Comparison of ENCODE assay signal across 13 cellular contexts in genomic region chr7:38339953-38340819, GRCh38.
A peak's percentile ranks its signal among the peaks of the same experiment; 100 is the strongest.
DNase-seq lines count a peak whose midpoint lies in the region; ATAC-seq lines count a peak whose summit lies in the region.
"Had no signal": no experiment of that assay in that cellular context is flagged by ENCODE, and none has a peak within 500 bp of the region (broad histone marks: within the 10 kb centered on the region; RNA-seq: fewer than 3 reads in every experiment).

No MANE protein-coding gene starts in this region.

- H3K36me3 ChIP-seq in naive thymus-derived CD4-positive, alpha-beta T cell (ENCODE audit: control insufficient read depth in 2 of 3, insufficient read depth in 3 of 3, low read length in 3 of 3): no peaks in the 10 kb centered on the region
- H3K36me3 ChIP-seq: MG63, suprapubic skin had no signal

- peaks cover 63% of the 10 kb centered on the region for H3K4me1 Mint-ChIP-seq in activated naive CD4-positive, alpha-beta T cell treated with anti-CD3 and anti-CD28 coated beads, Interleukin-2, amount 50 U/mL, for 24 hours
- peaks cover 58% of the 10 kb centered on the region for H3K4me1 Mint-ChIP-seq in activated CD8-positive, alpha-beta T cell treated with anti-CD3 and anti-CD28 coated beads, Interleukin-2, amount 10 ng/mL, durations not matched to agents 7 days and 5 days (ENCODE audit: low read depth)
- peaks cover 28 to 69% (median 52%) of the 10 kb centered on the region in 7 donors for H3K4me1 Mint-ChIP-seq in naive thymus-derived CD4-positive, alpha-beta T cell

- ATAC-seq in activated CD8-positive, alpha-beta T cell treated with anti-CD3 and anti-CD28 coated beads, Interleukin-2, amount 10 ng/mL, durations not matched to agents 7 days and 5 days: peak; percentile 67
- no peak for ATAC-seq in naive thymus-derived CD4-positive, alpha-beta T cell
- no peak for ATAC-seq in HG02973 (IDR thresholded peaks at IDR 0.05; ENCODE audit: unreplicated experiment)
- no peak for ATAC-seq in HG03354 (IDR thresholded peaks at IDR 0.05; ENCODE audit: poor library complexity, severe bottlenecking, unreplicated experiment)

- H3K27ac ChIP-seq in naive thymus-derived CD4-positive, alpha-beta T cell (ENCODE audit: low read depth, low read length): no peak overlapping the region
- H3K27ac ChIP-seq: suprapubic skin had no signal

- no peak for DNase-seq in activated naive CD4-positive, alpha-beta T cell treated with Interleukin-2 at 50 U/mL for 16 hours
- peak; percentile 44 for DNase-seq in activated CD8-positive, alpha-beta T cell treated with anti-CD3 and anti-CD28 coated beads, Interleukin-2, amount 10 ng/mL, durations not matched to agents 7 days and 5 days
- no peak for DNase-seq in naive thymus-derived CD4-positive, alpha-beta T cell
- no peak for DNase-seq in stimulated activated CD4-positive, alpha-beta T cell treated with anti-CD3 and anti-CD28 coated beads, Interleukin-4, amount 100 ng/mL, for 24 hours
- DNase-seq in amniotic stem cell (lab: John Stamatoyannopoulos, UW): no peak
- DNase-seq: DMS53, MG63, NCI-H2171 had no signal

- no peaks in the 10 kb centered on the region for H3K27me3 ChIP-seq in naive thymus-derived CD4-positive, alpha-beta T cell (ENCODE audit: control insufficient read depth in 2 of 2, insufficient read depth in 2 of 2, low read length in 2 of 2)
- H3K27me3 ChIP-seq: MG63, suprapubic skin had no signal

- no peaks in the 10 kb centered on the region for H3K9me3 Mint-ChIP-seq in activated naive CD4-positive, alpha-beta T cell treated with anti-CD3 and anti-CD28 coated beads, Interleukin-2, amount 50 U/mL, for 24 hours
- H3K9me3 Mint-ChIP-seq in activated CD8-positive, alpha-beta T cell treated with anti-CD3 and anti-CD28 coated beads, Interleukin-2, amount 10 ng/mL, durations not matched to agents 7 days and 5 days (ENCODE audit: insufficient read depth): no peaks in the 10 kb centered on the region
- H3K9me3 Mint-ChIP-seq in naive thymus-derived CD4-positive, alpha-beta T cell: no peaks in the 10 kb centered on the region
- H3K9me3 Mint-ChIP-seq: memory B cell had no signal

- no peak overlapping the region for H3K4me3 Mint-ChIP-seq in activated naive CD4-positive, alpha-beta T cell treated with anti-CD3 and anti-CD28 coated beads, Interleukin-2, amount 50 U/mL, for 24 hours
- H3K4me3 Mint-ChIP-seq in activated CD8-positive, alpha-beta T cell treated with anti-CD3 and anti-CD28 coated beads, Interleukin-2, amount 10 ng/mL, durations not matched to agents 7 days and 5 days: peak overlapping the region; percentile 77
- peak overlapping the region in 9 of 10 donors; percentile 9 to 74 (median 46) for H3K4me3 Mint-ChIP-seq in naive thymus-derived CD4-positive, alpha-beta T cell
- H3K4me3 Mint-ChIP-seq: memory B cell had no signal

- H3K4me3 ChIP-seq in naive thymus-derived CD4-positive, alpha-beta T cell (ENCODE audit: low read length): no peak overlapping the region
- H3K4me3 ChIP-seq: MG63, suprapubic skin had no signal

- H3K36me3 Mint-ChIP-seq in activated naive CD4-positive, alpha-beta T cell treated with anti-CD3 and anti-CD28 coated beads, Interleukin-2, amount 50 U/mL, for 24 hours: no peaks in the 10 kb centered on the region
- H3K36me3 Mint-ChIP-seq in activated CD8-positive, alpha-beta T cell treated with anti-CD3 and anti-CD28 coated beads, Interleukin-2, amount 10 ng/mL, durations not matched to agents 7 days and 5 days (ENCODE audit: low read depth): peaks cover 15% of the 10 kb centered on the region
- H3K36me3 Mint-ChIP-seq in naive thymus-derived CD4-positive, alpha-beta T cell: peaks cover 0 to 1% (median 0%) of the 10 kb centered on the region in 5 donors
- H3K36me3 Mint-ChIP-seq: memory B cell had no signal

- POLR2A ChIA-PET in activated CD8-positive, alpha-beta T cell treated with anti-CD3 and anti-CD28 coated beads, Interleukin-2, amount 10 ng/mL, durations not matched to agents 7 days and 5 days (lab: Charles Lee): no interaction called here
- POLR2A ChIA-PET in naive thymus-derived CD4-positive, alpha-beta T cell (lab: Charles Lee): interaction anchor here (0.9 to 1.0 kb wide), 2 partner anchors 20 to 27 kb away, joined by 3 to 5 read pairs; no protein-coding TSS in a partner anchor

- H3K4me1 ChIP-seq in naive thymus-derived CD4-positive, alpha-beta T cell (ENCODE audit: control insufficient read depth in 2 of 2, insufficient read depth in 2 of 2, low read length in 2 of 2): peaks cover 22 to 32% of the 10 kb centered on the region in 2 donors

- no peaks in the 10 kb centered on the region for H3K27me3 Mint-ChIP-seq in activated naive CD4-positive, alpha-beta T cell treated with anti-CD3 and anti-CD28 coated beads, Interleukin-2, amount 50 U/mL, for 24 hours
- H3K27me3 Mint-ChIP-seq in activated CD8-positive, alpha-beta T cell treated with anti-CD3 and anti-CD28 coated beads, Interleukin-2, amount 10 ng/mL, durations not matched to agents 7 days and 5 days (ENCODE audit: low read depth): no peaks in the 10 kb centered on the region
- no peaks in the 10 kb centered on the region for H3K27me3 Mint-ChIP-seq in naive thymus-derived CD4-positive, alpha-beta T cell
- H3K27me3 Mint-ChIP-seq: memory B cell had no signal

- CTCF ChIA-PET in activated CD8-positive, alpha-beta T cell treated with anti-CD3 and anti-CD28 coated beads, Interleukin-2, amount 10 ng/mL, durations not matched to agents 7 days and 5 days (lab: Charles Lee): interaction anchor here (0.9 to 7.0 kb wide), 12 partner anchors 9 to 122 kb away, joined by 3 to 102 read pairs (median 7); no protein-coding TSS in a partner anchor
- CTCF ChIA-PET in naive thymus-derived CD4-positive, alpha-beta T cell (lab: Charles Lee): interaction anchor here (0.6 to 1.8 kb wide), 8 partner anchors 9 to 124 kb away, joined by 3 to 8 read pairs (median 3); no protein-coding TSS in a partner anchor

- intact Hi-C loops in naive thymus-derived CD4-positive, alpha-beta T cell (cut with micrococcal nuclease): loop anchor here in 1 of 2 donors (5.0 kb wide), 1 partner anchor 163 kb away; the partner anchor contains the start of gene STARD3NL

- H3K9me3 ChIP-seq in naive thymus-derived CD4-positive, alpha-beta T cell (ENCODE audit: control insufficient read depth in 2 of 3, low read length in 3 of 3): no peaks in the 10 kb centered on the region
- H3K9me3 ChIP-seq: MG63, suprapubic skin had no signal

- peak overlapping the region; percentile 35 for H3K27ac Mint-ChIP-seq in activated naive CD4-positive, alpha-beta T cell treated with anti-CD3 and anti-CD28 coated beads, Interleukin-2, amount 50 U/mL, for 24 hours
- peak overlapping the region; percentile 91 for H3K27ac Mint-ChIP-seq in activated CD8-positive, alpha-beta T cell treated with anti-CD3 and anti-CD28 coated beads, Interleukin-2, amount 10 ng/mL, durations not matched to agents 7 days and 5 days
- peak overlapping the region; percentile 71 to 90 (median 84) for H3K27ac Mint-ChIP-seq in naive thymus-derived CD4-positive, alpha-beta T cell
- H3K27ac Mint-ChIP-seq: memory B cell had no signal

Comparison
In these comparisons a context has a peak if more than half of its experiments do, and no peak if none do; other contexts are left out.
1. H3K27ac Mint-ChIP-seq: peak in every context shown above with its lines; median percentile 91 in activated CD8-positive, alpha-beta T cell treated with anti-CD3 and anti-CD28 coated beads, Interleukin-2, amount 10 ng/mL, durations not matched to agents 7 days and 5 days; 84 in naive thymus-derived CD4-positive, alpha-beta T cell; 35 in activated naive CD4-positive, alpha-beta T cell treated with anti-CD3 and anti-CD28 coated beads, Interleukin-2, amount 50 U/mL, for 24 hours.